8 cellular contexts compared by ENCODE assay signal in genomic region chr3:18425641-18426403, GRCh38. TPM values are rescaled to one million over a fixed set of nuclear protein-coding genes. Genes with fewer than 3 reads are reported as not detected.
DNase-seq lines count a peak whose midpoint lies in the region; ATAC-seq and TF ChIP-seq lines count a peak whose summit lies in the region.

No MANE protein-coding gene starts in this region.

- H3K9me3 Mint-ChIP-seq in activated T-helper 17 cell treated with anti-CD3 and anti-CD28 coated beads, Interleukin-2, amount 50 U/mL, for 72 hours: no peaks in the 10 kb centered on the region
- no peaks in the 10 kb centered on the region for H3K9me3 Mint-ChIP-seq in type B pancreatic cell

- H3K4me1 ChIP-seq in NT2/D1 (ENCODE audit: insufficient read depth, insufficient read length): no peaks in the 10 kb centered on the region
- peaks cover 10% of the 10 kb centered on the region for H3K4me1 ChIP-seq in foreskin keratinocyte
- H3K4me1 ChIP-seq in ovary (ENCODE audit: insufficient read depth): no peaks in the 10 kb centered on the region

- DNase-seq in NCI-H345 (lab: John Stamatoyannopoulos, UW) (peak; percentile 71), NCI-H345 treated with DMSO at 0.1 percent for 48 hours (lab: John Stamatoyannopoulos, UW; ENCODE audit: unreplicated experiment) (no peak), NT2/D1 (ENCODE audit: low read depth, low spot score) (no peak), foreskin keratinocyte (no peak), ovary (peak in 2 of 5 donors; percentile 26 to 67), type B pancreatic cell (ENCODE audit: extremely low spot score, unreplicated experiment) (peak; percentile 77)

- H3K27me3 Mint-ChIP-seq in activated T-helper 17 cell treated with anti-CD3 and anti-CD28 coated beads, Interleukin-2, amount 50 U/mL, for 72 hours: no peaks in the 10 kb centered on the region
- H3K27me3 Mint-ChIP-seq in type B pancreatic cell: peaks cover 4% of the 10 kb centered on the region

- peaks cover 19% of the 10 kb centered on the region for H3K27me3 ChIP-seq in NT2/D1 (ENCODE audit: insufficient read depth, insufficient read length)
- no peaks in the 10 kb centered on the region for H3K27me3 ChIP-seq in foreskin keratinocyte
- no peaks in the 10 kb centered on the region for H3K27me3 ChIP-seq in ovary

- WGBS in ovary, 3 donors: 2% methylated on average over 45 to 51 of the region's 51 CpGs

- H3K4me3 ChIP-seq in NT2/D1 (ENCODE audit: insufficient read length, low read depth) (peak overlapping the region; percentile 65), ovary (peak overlapping the region; percentile 91)

- H3K36me3 ChIP-seq in NT2/D1 (ENCODE audit: insufficient read depth, insufficient read length, low read length) (no peaks in the 10 kb centered on the region), ovary (no peaks in the 10 kb centered on the region)

- TF ChIP-seq EP300 in ovary (IDR thresholded peaks at IDR 0.05): no peak

- intact Hi-C loops in ovary (cut with DNase I): no loop called here

- H3K4me3 Mint-ChIP-seq in activated T-helper 17 cell treated with anti-CD3 and anti-CD28 coated beads, Interleukin-2, amount 50 U/mL, for 72 hours: peak overlapping the region; percentile 88
- peak overlapping the region; percentile 90 for H3K4me3 Mint-ChIP-seq in type B pancreatic cell

- peak; percentile 50 for ATAC-seq in activated T-helper 17 cell treated with anti-CD3 and anti-CD28 coated beads, Interleukin-2, amount 50 U/mL, for 72 hours (replicated peaks)
- ATAC-seq in foreskin keratinocyte (peak; percentile 43), GM21526 (IDR thresholded peaks at IDR 0.05; ENCODE audit: low FRiP score, unreplicated experiment) (no peak)

- no peak for TF ChIP-seq POLR2A in ovary (IDR thresholded peaks at IDR 0.05)

- H3K27ac Mint-ChIP-seq in activated T-helper 17 cell treated with anti-CD3 and anti-CD28 coated beads, Interleukin-2, amount 50 U/mL, for 72 hours: peak overlapping the region; percentile 89
- peak overlapping the region; percentile 98 for H3K27ac Mint-ChIP-seq in type B pancreatic cell

- H3K36me3 Mint-ChIP-seq in activated T-helper 17 cell treated with anti-CD3 and anti-CD28 coated beads, Interleukin-2, amount 50 U/mL, for 72 hours (ENCODE audit: low read depth): peaks cover 100% of the 10 kb centered on the region
- H3K36me3 Mint-ChIP-seq in type B pancreatic cell: peaks cover 2% of the 10 kb centered on the region

- TF ChIP-seq CTCF in foreskin keratinocyte (conservative IDR thresholded peaks at IDR 0.05): no peak
- TF ChIP-seq CTCF in ovary (IDR thresholded peaks at IDR 0.05): no peak
- TF ChIP-seq CTCF in type B pancreatic cell (conservative IDR thresholded peaks at IDR 0.05): no peak

- H3K9me3 ChIP-seq in NT2/D1 (ENCODE audit: insufficient read depth, low read length) (no peaks in the 10 kb centered on the region), ovary (no peaks in the 10 kb centered on the region)

- H3K9ac ChIP-seq in NT2/D1 (ENCODE audit: insufficient read length, low read depth): peak overlapping the region; percentile 74

- peaks cover 46% of the 10 kb centered on the region for H3K4me1 Mint-ChIP-seq in activated T-helper 17 cell treated with anti-CD3 and anti-CD28 coated beads, Interleukin-2, amount 50 U/mL, for 72 hours
- H3K4me1 Mint-ChIP-seq in type B pancreatic cell (ENCODE audit: unreplicated experiment): peaks cover 6% of the 10 kb centered on the region

- no peak overlapping the region for H3K27ac ChIP-seq in foreskin keratinocyte
- H3K27ac ChIP-seq in ovary: peak overlapping the region; percentile 53 to 73

RNA-seq across cellular contexts. Expression of gene SATB1, which starts 0.7 kb away (rescaled TPM):
- 100 to 1,000 TPM; 414 to 494 TPM for total RNA-seq in activated T-helper 17 cell treated with anti-CD3 and anti-CD28 coated beads, Interleukin-2, amount 50 U/mL, for 72 hours
- total RNA-seq in foreskin keratinocyte: 4.0 and 5.4 TPM in 2 replicates
- polyA plus RNA-seq in foreskin keratinocyte: 1.2 and 1.4 TPM in 2 replicates
- total RNA-seq in ovary: 10 to 100 TPM in 6 of 7 donors, 1 to 10 TPM in 1; 7.4 to 26.9 (median 19.9) TPM
- polyA plus RNA-seq in ovary: 10 to 100 TPM; 13.0 to 14.6 TPM
- 37.1 and 39.9 TPM in 2 replicates for total RNA-seq in type B pancreatic cell (ENCODE audit: low replicate concordance)

Comparison
In these comparisons a context has a peak if more than half of its experiments do, and no peak if none do; other contexts are left out.
1. DNase-seq: peak in NCI-H345 (single experiment) and type B pancreatic cell (single experiment); none in NCI-H345 treated with DMSO at 0.1 percent for 48 hours (single experiment), NT2/D1 (single experiment) and foreskin keratinocyte (0 of 2).
2. RNA of gene SATB1, which starts 0.7 kb away (total RNA-seq): 414 to 494 TPM in activated T-helper 17 cell treated with anti-CD3 and anti-CD28 coated beads, Interleukin-2, amount 50 U/mL, for 72 hours; 37.1 to 39.9 TPM in type B pancreatic cell, 7.4 to 26.9 TPM in ovary and 4.0 to 5.4 TPM in foreskin keratinocyte; every median in the first group is over 10 times any median in the second.